Comparison of ENCODE assay signal across 22 cellular contexts in genomic region chr18:55407774-55408535, GRCh38.
DNase-seq lines count a peak whose midpoint lies in the region; ATAC-seq and TF ChIP-seq lines count a peak whose summit lies in the region.
"Had no signal": no experiment of that assay in that cellular context is flagged by ENCODE, and none has a peak within 500 bp of the region (broad histone marks: within the 10 kb centered on the region; RNA-seq: fewer than 3 reads in every experiment).

No MANE protein-coding gene starts in this region.

- intact Hi-C loops in esophagus muscularis mucosa (cut with DNase I): loop anchor here (5.0 to 10.0 kb wide), 2 partner anchors 83 to 179 kb away; partner anchors contain the start of gene TCF4

- no peaks in the 10 kb centered on the region for H3K9me3 Mint-ChIP-seq in memory B cell

- H3K4me3 ChIP-seq in BE2C (ENCODE audit: low read depth, low read length) (peak overlapping the region; percentile 52; the same call in 1 of the 2 replicates), esophagus muscularis mucosa (no peak overlapping the region), H7 (ENCODE audit: insufficient read depth, low read depth, low read length) (no peak overlapping the region)
- H3K4me3 ChIP-seq: breast epithelium, K562, lung, right atrium auricular region, suprapubic skin, vagina had no signal

- H3K4me1 ChIP-seq in BE2C (peaks cover 13% of the 10 kb centered on the region), esophagus muscularis mucosa (peaks cover 8 to 22% (median 19%) of the 10 kb centered on the region in 4 donors)
- H3K4me1 ChIP-seq: breast epithelium had no signal

- H3K36me3 Mint-ChIP-seq in memory B cell: peaks cover 1% of the 10 kb centered on the region

- H3K27me3 ChIP-seq in BE2C: no peaks in the 10 kb centered on the region
- no peaks in the 10 kb centered on the region for H3K27me3 ChIP-seq in esophagus muscularis mucosa
- H3K27me3 ChIP-seq in H7 (ENCODE audit: control insufficient read depth, insufficient read depth, low read length): no peaks in the 10 kb centered on the region
- H3K27me3 ChIP-seq: right atrium auricular region, suprapubic skin, vagina had no signal

- in situ Hi-C loops in SK-MEL-5 (cut with HindIII; ENCODE audit: low pct_unique_long_range_greater_than_20kb, low sequenced_read_pairs): no loop called here
- in situ Hi-C loops in GM13976 (cut with MboI; ENCODE audit: low sequenced_read_pairs, unreplicated experiment): loop anchor here (10.0 to 25.0 kb wide), 2 partner anchors 379 to 1167 kb away; no protein-coding TSS in a partner anchor

- H3K4me3 Mint-ChIP-seq in memory B cell: no peak overlapping the region
- H3K4me3 Mint-ChIP-seq: T-helper 17 cell had no signal

- TF ChIP-seq CTCF in BE2C (IDR thresholded peaks at IDR 0.05; ENCODE audit: low read depth, low read length): no peak
- TF ChIP-seq CTCF in esophagus muscularis mucosa (IDR thresholded peaks at IDR 0.05): no peak
- TF ChIP-seq CTCF in GM13976 (IDR thresholded peaks at IDR 0.05; ENCODE audit: borderline replicate concordance, control extremely low read depth, extremely low read depth, insufficient read depth, missing control alignments): no peak

- H3K27ac Mint-ChIP-seq in memory B cell: peak overlapping the region; percentile 28
- H3K27ac Mint-ChIP-seq: T-helper 17 cell had no signal

- no peaks in the 10 kb centered on the region for H3K36me3 ChIP-seq in BE2C
- H3K36me3 ChIP-seq in esophagus muscularis mucosa: no peaks in the 10 kb centered on the region
- H3K36me3 ChIP-seq in H7 (replicated peaks; ENCODE audit: control insufficient read depth, insufficient read depth, low read length): no peaks in the 10 kb centered on the region
- H3K36me3 ChIP-seq: breast epithelium, right atrium auricular region, suprapubic skin, vagina had no signal

- 93% methylated on average over 5 of the region's 5 CpGs for WGBS in esophagus muscularis mucosa

- ATAC-seq in memory B cell (ENCODE audit: low read depth): no peak
- ATAC-seq: K562, T-helper 17 cell had no signal

- H3K27ac ChIP-seq in esophagus muscularis mucosa (replicated peaks in 1 of 4): no peak overlapping the region
- H3K27ac ChIP-seq: breast epithelium, suprapubic skin had no signal

- H3K9me3 ChIP-seq in BE2C (no peaks in the 10 kb centered on the region), esophagus muscularis mucosa (no peaks in the 10 kb centered on the region)
- H3K9me3 ChIP-seq: breast epithelium, right atrium auricular region, suprapubic skin, vagina had no signal

- H3K27me3 Mint-ChIP-seq in memory B cell: no peaks in the 10 kb centered on the region

- no peak for TF ChIP-seq EP300 in esophagus muscularis mucosa (IDR thresholded peaks at IDR 0.05)

- DNase-seq in BE2C: no peak
- peak; percentile 20 for DNase-seq in NCI-H1048 (lab: John Stamatoyannopoulos, UW)
- peak; percentile 15 for DNase-seq in SK-MEL-5 (ENCODE audit: low read depth, low spot score)
- no peak for DNase-seq in memory B cell (ENCODE audit: low spot score in 2 of 2)
- DNase-seq in stimulated activated CD4-positive, alpha-beta T cell treated with anti-CD3 and anti-CD28 coated beads, Interleukin-1b, Interleukin-23, amount 100 ng/mL, for 48 hours: no peak
- DNase-seq in esophagus muscularis mucosa (ENCODE audit: extremely low spot score): no peak
- DNase-seq in GM13976 (ENCODE audit: low spot score): no peak
- DNase-seq in H7: no peak
- DNase-seq: ACHN; activated effector memory CD4-positive, alpha-beta T cell treated with Interleukin-2 at 50 U/mL for 16 hours; DMS153; islet precursor cell; occipital lobe; OCI-M1; Right ventricle myocardium superior; T-helper 17 cell had no signal

- peaks cover 5% of the 10 kb centered on the region for H3K4me1 Mint-ChIP-seq in memory B cell
- H3K4me1 Mint-ChIP-seq: T-helper 17 cell had no signal

- TF ChIP-seq POLR2A in esophagus muscularis mucosa (IDR thresholded peaks at IDR 0.05; ENCODE audit: low read depth): no peak

Comparison
In these comparisons a context has a peak if more than half of its experiments do, and no peak if none do; other contexts are left out.
1. DNase-seq: peak in NCI-H1048 (single experiment) and SK-MEL-5 (single experiment); none in BE2C (single experiment), memory B cell (0 of 2), stimulated activated CD4-positive, alpha-beta T cell treated with anti-CD3 and anti-CD28 coated beads, Interleukin-1b, Interleukin-23, amount 100 ng/mL, for 48 hours (single experiment), esophagus muscularis mucosa (single experiment), GM13976 (single experiment) and H7 (single experiment).